22 cellular contexts compared by ENCODE assay signal in the genomic region with DNA sequence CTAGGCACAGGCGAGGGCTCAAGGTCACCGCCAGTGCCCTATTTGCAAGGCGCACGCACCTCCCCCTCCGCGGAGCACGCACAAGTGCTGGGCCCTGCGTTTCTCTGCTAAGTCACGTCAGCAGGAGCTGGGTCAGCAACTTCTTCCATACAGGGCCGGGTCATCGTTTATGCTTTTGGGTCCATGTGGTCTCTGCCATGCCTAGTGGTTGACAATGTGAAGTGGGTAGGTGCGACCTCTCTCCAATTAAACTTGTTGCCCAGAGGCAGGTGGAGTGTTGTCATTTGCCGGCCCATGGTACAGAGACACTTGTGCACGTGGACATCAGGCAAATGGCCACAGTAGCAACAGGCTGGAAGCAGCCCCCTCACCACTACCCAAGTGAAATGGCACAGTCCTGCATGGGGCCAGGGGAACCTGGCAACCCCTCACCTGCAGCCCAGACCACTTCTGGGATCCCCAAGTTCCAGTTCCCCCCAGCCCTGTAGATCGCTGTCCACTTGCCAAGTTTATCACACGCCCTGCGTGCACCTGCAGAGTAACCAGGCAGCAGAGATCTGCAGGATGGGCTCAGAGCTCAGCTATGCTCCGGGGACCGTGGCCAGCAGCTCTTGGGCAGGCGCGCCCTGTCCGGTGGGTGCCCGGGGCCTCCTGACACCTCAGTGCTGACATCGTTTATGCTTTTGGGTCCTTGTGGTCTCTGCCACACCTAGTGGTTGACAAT.
DNase-seq lines count a peak whose midpoint lies in the region; ATAC-seq, FAIRE-seq and TF ChIP-seq lines count a peak whose summit lies in the region.
"Had no signal": no experiment of that assay in that cellular context is flagged by ENCODE, and none has a peak within 500 bp of the region (broad histone marks: within the 10 kb centered on the region; RNA-seq: fewer than 3 reads in every experiment).

No MANE protein-coding gene starts in this region.

- H3K27ac ChIP-seq in BLaER1 treated with 17β-estradiol and CSF1 and Interleukin-3, amounts not matched to agents 10 nM and 100 nM: no peak overlapping the region
- no peak overlapping the region for H3K27ac ChIP-seq in kidney (ENCODE audit: low read depth in 2 of 2, low read length in 2 of 2)
- no peak overlapping the region for H3K27ac ChIP-seq in neuronal stem cell (replicated peaks; ENCODE audit: low read length)
- H3K27ac ChIP-seq in naive thymus-derived CD4-positive, alpha-beta T cell (ENCODE audit: low read depth, low read length): no peak overlapping the region
- H3K27ac ChIP-seq: 22Rv1, adrenal gland, brain microvascular endothelial cell, SK-N-MC, tibial nerve had no signal

- CTCF ChIA-PET in naive thymus-derived CD4-positive, alpha-beta T cell (lab: Charles Lee): no interaction called here

- H2BK5ac ChIP-seq in neuronal stem cell (ENCODE audit: low read length): no peak overlapping the region

- peaks cover 0 to 4% (median 0%) of the 10 kb centered on the region in 11 experiments; a peak in 2 of 22 replicates for H4K20me1 ChIP-seq in BLaER1 treated with 17β-estradiol and CSF1 and Interleukin-3, amounts not matched to agents 10 nM and 100 nM

- peak overlapping the region in 8 of 11 experiments; percentile 33 to 73 (median 57); a peak in 13 of 22 replicates for H3K4me2 ChIP-seq in BLaER1 treated with 17β-estradiol and CSF1 and Interleukin-3, amounts not matched to agents 10 nM and 100 nM
- H3K4me2 ChIP-seq in neuronal stem cell (ENCODE audit: insufficient read depth, low read length, poor library complexity, severe bottlenecking): no peak overlapping the region

- H3K4ac ChIP-seq in neuronal stem cell (ENCODE audit: low read length): no peak overlapping the region

- H2AFZ ChIP-seq in neuronal stem cell (ENCODE audit: low read length): no peak overlapping the region

- H2AK5ac ChIP-seq in neuronal stem cell (ENCODE audit: low read depth, low read length): no peak overlapping the region

- peak overlapping the region; percentile 70 for H3K18ac ChIP-seq in neuronal stem cell (ENCODE audit: low read length)

- H4K91ac ChIP-seq in neuronal stem cell (ENCODE audit: low read depth, low read length, poor library complexity): no peak overlapping the region

- H3K36me3 Mint-ChIP-seq in naive thymus-derived CD4-positive, alpha-beta T cell: no peaks in the 10 kb centered on the region

- WGBS in neuronal stem cell (ENCODE audit: extremely low coverage in 2 of 2, insufficient read length in 2 of 2, insufficient replicate concordance in 1 of 2), 2 donors: no CpG with 5 or more reads among the region's 24 CpGs

- H3K23ac ChIP-seq in neuronal stem cell (ENCODE audit: low read depth, low read length, poor library complexity): no peak overlapping the region

- POLR2A ChIA-PET in naive thymus-derived CD4-positive, alpha-beta T cell (lab: Charles Lee): no interaction called here

- DNase-seq in DMS53 (lab: John Stamatoyannopoulos, UW) (peak; percentile 8), DMS53 treated with DMSO at 0.1 percent for 48 hours (lab: John Stamatoyannopoulos, UW; ENCODE audit: unreplicated experiment) (no peak), kidney (peak; percentile 55), neuronal stem cell (ENCODE audit: low spot score) (no peak), NCI-H146 treated with DMSO at 0.1 percent for 48 hours (lab: John Stamatoyannopoulos, UW; ENCODE audit: unreplicated experiment) (no peak), GM10266 (ENCODE audit: extremely low spot score) (no peak)
- no peak for DNase-seq in naive thymus-derived CD4-positive, alpha-beta T cell
- DNase-seq: activated CD4-positive, alpha-beta T cell treated with anti-CD3 and anti-CD28 coated beads, Interleukin-2, amount 10 ng/mL, durations not matched to agents 7 days and 5 days; activated gamma-delta T cell treated with Interleukin-2 at 50 U/mL for 16 hours; brain microvascular endothelial cell; NCI-H1092; NCI-H446 treated with DMSO at 0.1 percent for 48 hours; nucleus accumbens; stimulated activated naive CD8-positive, alpha-beta T cell treated with anti-CD3 and anti-CD28 coated beads, Interleukin-15, amount 100 ng/mL, for 72 hours; T-helper 2 cell had no signal

- no peak overlapping the region for H2BK12ac ChIP-seq in neuronal stem cell (ENCODE audit: low read length)

- no peak for FAIRE-seq in kidney (lab: Jason Lieb, UNC)
- FAIRE-seq: colon, RCC 7860 had no signal

- H3K9ac ChIP-seq in BLaER1 treated with 17β-estradiol and CSF1 and Interleukin-3, amounts not matched to agents 10 nM and 100 nM: no peak overlapping the region
- no peak overlapping the region for H3K9ac ChIP-seq in kidney (ENCODE audit: low read length in 2 of 2)
- no peak overlapping the region for H3K9ac ChIP-seq in neuronal stem cell (ENCODE audit: low read depth, low read length, poor library complexity)

- no peaks in the 10 kb centered on the region for H3K4me1 Mint-ChIP-seq in naive thymus-derived CD4-positive, alpha-beta T cell
- H3K4me1 Mint-ChIP-seq: activated CD4-positive, alpha-beta T cell treated with anti-CD3 and anti-CD28 coated beads, Interleukin-2, amount 10 ng/mL, durations not matched to agents 7 days and 5 days; stimulated activated naive CD8-positive, alpha-beta T cell treated with anti-CD3 and anti-CD28 coated beads, Interleukin-15, amount 100 ng/mL, for 72 hours had no signal

- no peaks in the 10 kb centered on the region for H3K27me3 ChIP-seq in BLaER1 treated with 17β-estradiol and CSF1 and Interleukin-3, amounts not matched to agents 10 nM and 100 nM
- H3K27me3 ChIP-seq in neuronal stem cell (ENCODE audit: control insufficient read depth in 3 of 3, insufficient read depth in 3 of 3, low read depth in 1 of 3, low read length in 3 of 3): peaks cover 0 to 28% (median 0%) of the 10 kb centered on the region in 3 experiments
- H3K27me3 ChIP-seq in naive thymus-derived CD4-positive, alpha-beta T cell (ENCODE audit: control insufficient read depth in 2 of 2, insufficient read depth in 2 of 2, low read length in 2 of 2): no peaks in the 10 kb centered on the region
- H3K27me3 ChIP-seq: brain microvascular endothelial cell, tibial nerve had no signal

- H3K9me3 Mint-ChIP-seq in naive thymus-derived CD4-positive, alpha-beta T cell: no peaks in the 10 kb centered on the region
- H3K9me3 Mint-ChIP-seq: activated CD4-positive, alpha-beta T cell treated with anti-CD3 and anti-CD28 coated beads, Interleukin-2, amount 10 ng/mL, durations not matched to agents 7 days and 5 days; stimulated activated naive CD8-positive, alpha-beta T cell treated with anti-CD3 and anti-CD28 coated beads, Interleukin-15, amount 100 ng/mL, for 72 hours had no signal

- no peak overlapping the region for H3K27ac Mint-ChIP-seq in naive thymus-derived CD4-positive, alpha-beta T cell
- H3K27ac Mint-ChIP-seq: activated CD4-positive, alpha-beta T cell treated with anti-CD3 and anti-CD28 coated beads, Interleukin-2, amount 10 ng/mL, durations not matched to agents 7 days and 5 days; stimulated activated naive CD8-positive, alpha-beta T cell treated with anti-CD3 and anti-CD28 coated beads, Interleukin-15, amount 100 ng/mL, for 72 hours had no signal

- no peak for TF ChIP-seq CTCF in kidney (IDR thresholded peaks at IDR 0.05; ENCODE audit: borderline replicate concordance, extremely low read depth, insufficient read depth)
- no peak for TF ChIP-seq CTCF in GM10266 (IDR thresholded peaks at IDR 0.05; ENCODE audit: control insufficient read depth, insufficient read depth, low read depth, missing control alignments)

- no peak overlapping the region for H3K4me3 Mint-ChIP-seq in naive thymus-derived CD4-positive, alpha-beta T cell
- H3K4me3 Mint-ChIP-seq: activated CD4-positive, alpha-beta T cell treated with anti-CD3 and anti-CD28 coated beads, Interleukin-2, amount 10 ng/mL, durations not matched to agents 7 days and 5 days; stimulated activated naive CD8-positive, alpha-beta T cell treated with anti-CD3 and anti-CD28 coated beads, Interleukin-15, amount 100 ng/mL, for 72 hours had no signal

- H2BK15ac ChIP-seq in neuronal stem cell (ENCODE audit: low read length): no peak overlapping the region

- H3K27me3 Mint-ChIP-seq in naive thymus-derived CD4-positive, alpha-beta T cell: peaks cover 0 to 35% (median 0%) of the 10 kb centered on the region in 5 donors
- H3K27me3 Mint-ChIP-seq: activated CD4-positive, alpha-beta T cell treated with anti-CD3 and anti-CD28 coated beads, Interleukin-2, amount 10 ng/mL, durations not matched to agents 7 days and 5 days had no signal

- peaks cover 0 to 40% (median 31%) of the 10 kb centered on the region in 10 experiments; a peak in 14 of 20 replicates for H3K4me1 ChIP-seq in BLaER1 treated with 17β-estradiol and CSF1 and Interleukin-3, amounts not matched to agents 10 nM and 100 nM
- H3K4me1 ChIP-seq in kidney (ENCODE audit: control insufficient read depth in 1 of 2, insufficient read depth in 1 of 2, low read depth in 1 of 2, low read length in 2 of 2) (no peaks in the 10 kb centered on the region), neuronal stem cell (ENCODE audit: control insufficient read depth in 2 of 2, insufficient read depth in 1 of 2, low read depth in 1 of 2, low read length in 2 of 2) (no peaks in the 10 kb centered on the region)
- H3K4me1 ChIP-seq in naive thymus-derived CD4-positive, alpha-beta T cell (ENCODE audit: control insufficient read depth in 2 of 2, insufficient read depth in 2 of 2, low read length in 2 of 2): no peaks in the 10 kb centered on the region
- H3K4me1 ChIP-seq: adrenal gland, tibial nerve had no signal

- no peaks in the 10 kb centered on the region for H3K9me3 ChIP-seq in BLaER1 treated with 17β-estradiol and CSF1 and Interleukin-3, amounts not matched to agents 10 nM and 100 nM (replicated peaks in 1 of 11)
- H3K9me3 ChIP-seq in kidney (ENCODE audit: control insufficient read depth in 1 of 2, low read length in 2 of 2): no peaks in the 10 kb centered on the region
- no peaks in the 10 kb centered on the region for H3K9me3 ChIP-seq in neuronal stem cell (replicated peaks in 1 of 2; ENCODE audit: control insufficient read depth in 2 of 2, insufficient read depth in 1 of 2, low read depth in 1 of 2, low read length in 2 of 2)
- H3K9me3 ChIP-seq in naive thymus-derived CD4-positive, alpha-beta T cell (ENCODE audit: control insufficient read depth in 2 of 3, low read length in 3 of 3): no peaks in the 10 kb centered on the region
- H3K9me3 ChIP-seq: adrenal gland, tibial nerve had no signal

- H3K79me1 ChIP-seq in neuronal stem cell (ENCODE audit: low read depth, low read length): no peaks in the 10 kb centered on the region

- ATAC-seq in naive thymus-derived CD4-positive, alpha-beta T cell: no peak
- ATAC-seq: stimulated activated naive CD8-positive, alpha-beta T cell treated with anti-CD3 and anti-CD28 coated beads, Interleukin-15, amount 100 ng/mL, for 72 hours had no signal

- H2BK120ac ChIP-seq in neuronal stem cell (ENCODE audit: low read depth, low read length): no peak overlapping the region

- H3K14ac ChIP-seq in neuronal stem cell (ENCODE audit: low read length): peak overlapping the region; percentile 60

- H3K36me3 ChIP-seq in BLaER1 treated with 17β-estradiol and CSF1 and Interleukin-3, amounts not matched to agents 10 nM and 100 nM: no peaks in the 10 kb centered on the region
- H3K36me3 ChIP-seq in kidney (ENCODE audit: control insufficient read depth in 1 of 2, insufficient read depth in 2 of 2, low read length in 2 of 2) (no peaks in the 10 kb centered on the region), neuronal stem cell (replicated peaks in 1 of 2; ENCODE audit: control insufficient read depth in 2 of 2, insufficient read depth in 2 of 2, low read length in 2 of 2) (no peaks in the 10 kb centered on the region)
- H3K36me3 ChIP-seq in naive thymus-derived CD4-positive, alpha-beta T cell (ENCODE audit: control insufficient read depth in 2 of 3, insufficient read depth in 3 of 3, low read length in 3 of 3): no peaks in the 10 kb centered on the region
- H3K36me3 ChIP-seq: adrenal gland, brain microvascular endothelial cell, tibial nerve had no signal

- intact Hi-C loops in kidney (cut with DNase I): no loop called here
- intact Hi-C loops in naive thymus-derived CD4-positive, alpha-beta T cell (cut with micrococcal nuclease): no loop called here

- H3K4me3 ChIP-seq in BLaER1 treated with 17β-estradiol and CSF1 and Interleukin-3, amounts not matched to agents 10 nM and 100 nM: no peak overlapping the region
- H3K4me3 ChIP-seq in kidney (ENCODE audit: low read length in 2 of 2) (no peak overlapping the region), neuronal stem cell (ENCODE audit: low read length in 2 of 2) (no peak overlapping the region)
- H3K4me3 ChIP-seq in naive thymus-derived CD4-positive, alpha-beta T cell (ENCODE audit: low read length): no peak overlapping the region
- H3K4me3 ChIP-seq: adrenal gland, SK-N-MC, tibial nerve had no signal

- no peak overlapping the region for H4K8ac ChIP-seq in neuronal stem cell (ENCODE audit: low read depth, low read length)

Comparison
In these comparisons a context has a peak if more than half of its experiments do, and no peak if none do; other contexts are left out.
1. DNase-seq: peak in DMS53 (single experiment) and kidney (single experiment); none in DMS53 treated with DMSO at 0.1 percent for 48 hours (single experiment), neuronal stem cell (single experiment), NCI-H146 treated with DMSO at 0.1 percent for 48 hours (single experiment), naive thymus-derived CD4-positive, alpha-beta T cell (0 of 9) and GM10266 (single experiment).